ENCODE assay signal across 26 cellular contexts in the genomic region with DNA sequence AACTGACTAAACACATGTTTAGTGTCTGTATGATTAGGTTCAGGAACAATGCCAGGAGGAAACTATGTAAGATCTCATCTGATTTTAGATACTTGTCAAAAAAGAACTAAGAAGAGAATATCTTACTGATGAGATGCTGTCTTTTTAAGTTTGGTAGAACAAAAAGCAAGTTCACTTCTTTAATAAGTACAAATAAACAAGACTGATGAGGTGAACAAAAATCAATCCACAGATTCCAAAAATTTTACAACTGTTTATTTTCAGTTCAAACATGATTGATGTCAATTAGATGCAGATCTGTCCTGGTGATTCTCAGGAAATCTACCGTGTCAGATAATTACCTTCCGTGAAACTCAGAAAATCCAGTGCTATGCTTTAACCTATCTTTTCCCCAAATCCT. TPM values are rescaled to one million over a fixed set of nuclear protein-coding genes. Genes with fewer than 3 reads are reported as not detected.
DNase-seq lines count a peak whose midpoint lies in the region; ATAC-seq and TF ChIP-seq lines count a peak whose summit lies in the region.
"Had no signal": no experiment of that assay in that cellular context is flagged by ENCODE, and none has a peak within 500 bp of the region (broad histone marks: within the 10 kb centered on the region; RNA-seq: fewer than 3 reads in every experiment).

No MANE protein-coding gene starts in this region.

- no peaks in the 10 kb centered on the region for H3K36me3 ChIP-seq in A673 (ENCODE audit: insufficient read depth, low read length, poor library complexity, severe bottlenecking)
- no peaks in the 10 kb centered on the region for H3K36me3 ChIP-seq in SK-N-MC (ENCODE audit: insufficient read depth, low read length)
- H3K36me3 ChIP-seq: BLaER1 treated with 17β-estradiol and CSF1 and Interleukin-3, amounts not matched to agents 10 nM and 100 nM had no signal

- ATAC-seq in GM18502 (IDR thresholded peaks at IDR 0.05; ENCODE audit: poor library complexity, unreplicated experiment), result no peak
- ATAC-seq: GM12878, HepG2 had no signal

- TF ChIP-seq CTCF in A673 (conservative IDR thresholded peaks at IDR 0.05; ENCODE audit: low read depth, low read length) (no peak), osteocyte (IDR thresholded peaks at IDR 0.05) (no peak)

- peak overlapping the region; percentile 11 for H3K4me3 Mint-ChIP-seq in osteocyte (ENCODE audit: unreplicated experiment)
- H3K4me3 Mint-ChIP-seq: CD4-positive, alpha-beta T cell; T-helper 1 cell treated with Interleukin-12 subunit alpha and Interleukin-12 subunit beta and Interleukin-4 antibody, amounts not matched to agents 30 μg/mL and 1 μg/mL, for 36 hours had no signal

- intact Hi-C loops in A673 (cut with micrococcal nuclease; ENCODE audit: unreplicated experiment), result no loop called here
- intact Hi-C loops in posterior vena cava (cut with DNase I), result no loop called here

- H3K9me3 Mint-ChIP-seq in osteocyte (ENCODE audit: unreplicated experiment), result no peaks in the 10 kb centered on the region
- H3K9me3 Mint-ChIP-seq: CD4-positive, alpha-beta T cell; T-helper 1 cell treated with Interleukin-12 subunit alpha and Interleukin-12 subunit beta and Interleukin-4 antibody, amounts not matched to agents 30 μg/mL and 1 μg/mL, for 36 hours had no signal

- H3K4me3 ChIP-seq in A673 (ENCODE audit: low read depth, low read length, poor library complexity, severe bottlenecking) (no peak overlapping the region), SK-N-MC (peak overlapping the region; percentile 19)
- H3K4me3 ChIP-seq: BLaER1 treated with 17β-estradiol and CSF1 and Interleukin-3, amounts not matched to agents 10 nM and 100 nM; GM12878 had no signal

- H3K9ac ChIP-seq in SK-N-MC (ENCODE audit: insufficient read length), result peak overlapping the region; percentile 18
- H3K9ac ChIP-seq: BLaER1 treated with 17β-estradiol and CSF1 and Interleukin-3, amounts not matched to agents 10 nM and 100 nM had no signal

- no peak overlapping the region for H3K27ac Mint-ChIP-seq in osteocyte (ENCODE audit: unreplicated experiment)
- H3K27ac Mint-ChIP-seq: CD4-positive, alpha-beta T cell; T-helper 1 cell treated with Interleukin-12 subunit alpha and Interleukin-12 subunit beta and Interleukin-4 antibody, amounts not matched to agents 30 μg/mL and 1 μg/mL, for 36 hours had no signal

- peaks cover 74% of the 10 kb centered on the region for H3K4me1 Mint-ChIP-seq in osteocyte (ENCODE audit: unreplicated experiment)

- no peaks in the 10 kb centered on the region for H3K27me3 ChIP-seq in A673 (replicated peaks; ENCODE audit: insufficient read depth, low read depth, low read length, poor library complexity)
- H3K27me3 ChIP-seq: BLaER1 treated with 17β-estradiol and CSF1 and Interleukin-3, amounts not matched to agents 10 nM and 100 nM had no signal

- no peaks in the 10 kb centered on the region for H3K27me3 Mint-ChIP-seq in osteocyte (ENCODE audit: unreplicated experiment)
- H3K27me3 Mint-ChIP-seq: CD4-positive, alpha-beta T cell had no signal

- H3K36me3 Mint-ChIP-seq in osteocyte (ENCODE audit: unreplicated experiment), result peaks cover 61% of the 10 kb centered on the region

- POLR2A ChIA-PET in A673 (lab: Charles Lee; ENCODE audit: low non-redundant PET) (no interaction called here), HEK293T (lab: Yijun Ruan, JAX) (no interaction called here)

- DNase-seq in A673 (ENCODE audit: low spot score) (peak; percentile 28), HEK293T (ENCODE audit: extremely low spot score) (no peak), SK-N-MC (ENCODE audit: low read depth, low spot score) (no peak), osteocyte (ENCODE audit: extremely low spot score, unreplicated experiment) (no peak), posterior vena cava (ENCODE audit: low spot score) (no peak), NCI-H1694 (lab: John Stamatoyannopoulos, UW) (no peak)
- DNase-seq: AML-193; CD4-positive, alpha-beta T cell; GDM1; HCEC 1CT; Karpas-422; MV-4-11; NCI-H1105; NCI-H1436 treated with DMSO at 0.1 percent for 48 hours; NCI-H2171; NCI-H226; NCI-H510A; SW 1271 had no signal

- CTCF ChIA-PET in A673 (lab: Charles Lee) (interaction anchor here (0.7 kb wide), 1 partner anchor 194 kb away, joined by 8 read pairs; no protein-coding TSS in a partner anchor), HEK293T (lab: Yijun Ruan, JAX) (no interaction called here)

- peaks cover 42% of the 10 kb centered on the region for H3K4me1 ChIP-seq in A673 (ENCODE audit: insufficient read depth, low read length, poor library complexity, severe bottlenecking)
- H3K4me1 ChIP-seq: BLaER1 treated with 17β-estradiol and CSF1 and Interleukin-3, amounts not matched to agents 10 nM and 100 nM had no signal

- H3K9me3 ChIP-seq in A673 (ENCODE audit: low read depth, low read length, poor library complexity, severe bottlenecking) (no peaks in the 10 kb centered on the region), SK-N-MC (ENCODE audit: low read depth, low read length) (no peaks in the 10 kb centered on the region)
- H3K9me3 ChIP-seq: BLaER1 treated with 17β-estradiol and CSF1 and Interleukin-3, amounts not matched to agents 10 nM and 100 nM had no signal

- H3K27ac ChIP-seq in A673 (ENCODE audit: low read depth, low read length, poor library complexity, severe bottlenecking), result no peak overlapping the region
- 0 out of 2 replicates have a peak overlapping the region, but pooled peaks have one; percentile 28 for H3K27ac ChIP-seq in SK-N-MC
- H3K27ac ChIP-seq: BLaER1 treated with 17β-estradiol and CSF1 and Interleukin-3, amounts not matched to agents 10 nM and 100 nM had no signal

- no TSS peak for BruUV-seq in A673 (replicated peaks; lab: Mats Ljungman, UMichigan)

TF ChIP-seq in HEK293T, 16 proteins besides CTCF, POLR2A, EP300 and RAD21:
- TF ChIP-seq, protein P1, sequence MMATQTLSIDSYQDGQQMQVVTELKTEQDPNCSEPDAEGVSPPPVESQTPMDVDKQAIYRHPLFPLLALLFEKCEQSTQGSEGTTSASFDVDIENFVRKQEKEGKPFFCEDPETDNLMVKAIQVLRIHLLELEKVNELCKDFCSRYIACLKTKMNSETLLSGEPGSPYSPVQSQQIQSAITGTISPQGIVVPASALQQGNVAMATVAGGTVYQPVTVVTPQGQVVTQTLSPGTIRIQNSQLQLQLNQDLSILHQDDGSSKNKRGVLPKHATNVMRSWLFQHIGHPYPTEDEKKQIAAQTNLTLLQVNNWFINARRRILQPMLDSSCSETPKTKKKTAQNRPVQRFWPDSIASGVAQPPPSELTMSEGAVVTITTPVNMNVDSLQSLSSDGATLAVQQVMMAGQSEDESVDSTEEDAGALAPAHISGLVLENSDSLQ (IDR thresholded peaks at IDR 0.05), result peak; percentile 30; the same call in 1 of the 2 replicates
- TF ChIP-seq SUZ12 (IDR thresholded peaks at IDR 0.05), result no peak

RNA-seq across cellular contexts. Expression of gene EPHA7, which starts 24.9 kb away (rescaled TPM):
- total RNA-seq in A673 (2021) (8.4 and 10.7 TPM in 2 replicates), osteocyte (418 and 424 TPM in 2 replicates), posterior vena cava (under 1 TPM; 0.19 to 0.24 TPM)
- total RNA-seq: A172; CD4-positive, alpha-beta T cell; GM12878; HepG2; HT1080; M059J had no signal

Comparison
In these comparisons a context has a peak if more than half of its experiments do, and no peak if none do; other contexts are left out.
1. RNA of gene EPHA7, which starts 24.9 kb away (total RNA-seq): 418 to 424 TPM in osteocyte; 8.4 to 10.7 TPM in A673 and 0.19 to 0.24 TPM in posterior vena cava; every median in the first group is over 10 times any median in the second.